8 cellular contexts compared by ENCODE assay signal in the genomic region with DNA sequence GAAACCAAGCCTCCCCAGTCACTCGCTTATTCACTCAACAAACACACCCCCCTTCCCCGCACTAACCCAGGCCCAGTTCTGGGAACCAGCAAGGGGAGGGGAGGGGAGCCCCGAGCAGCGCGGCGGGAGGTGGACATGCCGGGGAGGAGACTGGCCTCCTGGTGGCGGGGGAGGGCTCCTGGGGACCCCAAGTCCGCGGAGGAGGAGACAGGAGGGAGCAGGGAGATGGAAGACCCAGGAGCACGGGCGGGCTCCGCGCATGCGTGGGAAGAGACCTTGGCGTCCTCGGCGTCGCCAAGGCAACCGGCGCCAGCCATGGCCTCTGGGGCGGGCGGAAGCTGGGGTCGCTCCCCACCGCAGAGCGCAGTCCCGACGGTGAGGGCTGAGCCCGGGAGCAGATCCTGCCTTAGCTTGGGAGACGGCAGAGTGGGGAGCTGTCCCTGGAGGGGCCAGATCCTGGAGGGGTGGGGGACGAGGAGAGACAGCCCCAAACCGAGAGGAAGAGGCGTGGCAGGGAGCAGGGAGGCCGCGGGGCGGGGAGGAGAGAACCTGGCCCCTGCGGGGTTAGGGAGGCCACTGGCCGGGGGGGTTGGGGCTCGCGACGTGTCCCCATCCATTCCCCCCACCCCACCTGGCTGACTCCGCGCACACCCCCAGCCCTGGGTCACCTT. TPM values are rescaled to one million over a fixed set of nuclear protein-coding genes. Genes with fewer than 3 reads are reported as not detected.
DNase-seq lines count a peak whose midpoint lies in the region; ATAC-seq and TF ChIP-seq lines count a peak whose summit lies in the region.

Gene PRR29, plus strand, starts transcription at position 302 of the 671 bp plus-strand sequence. Its CDS starts 14 bp downstream, at position 316.

- H3K27me3 Mint-ChIP-seq in Caco-2 (ENCODE audit: insufficient read depth, unreplicated experiment), result peaks cover 9% of the 10 kb centered on the region
- H3K27me3 Mint-ChIP-seq in activated CD8-positive, alpha-beta T cell treated with anti-CD3 and anti-CD28 coated beads for 36 hours, result no peaks in the 10 kb centered on the region

- BruUV-seq in Caco-2 (replicated peaks; lab: Mats Ljungman, UMichigan), result no TSS peak

- intact Hi-C loops in Caco-2 (cut with micrococcal nuclease; ENCODE audit: unreplicated experiment), result no loop called here
- intact Hi-C loops in activated CD8-positive, alpha-beta T cell treated with anti-CD3 and anti-CD28 coated beads for 36 hours (cut with micrococcal nuclease), result no loop called here

- H3K27ac Mint-ChIP-seq in Caco-2 (ENCODE audit: unreplicated experiment), result no peak within 1 kb of the TSS
- H3K27ac Mint-ChIP-seq in activated CD8-positive, alpha-beta T cell treated with anti-CD3 and anti-CD28 coated beads for 36 hours, result peak within 1 kb of the TSS; percentile 67

- H3K36me3 ChIP-seq in Caco-2 (ENCODE audit: control insufficient read depth, insufficient read depth, low read length), result no peaks in the 10 kb centered on the region

- peaks cover 5% of the 10 kb centered on the region; the same call in 1 of the 2 replicates for H3K4me1 ChIP-seq in Caco-2

- no peaks in the 10 kb centered on the region for H3K4me1 Mint-ChIP-seq in Caco-2 (ENCODE audit: low read depth, unreplicated experiment)
- peaks cover 29% of the 10 kb centered on the region for H3K4me1 Mint-ChIP-seq in activated CD8-positive, alpha-beta T cell treated with anti-CD3 and anti-CD28 coated beads for 36 hours (ENCODE audit: low read depth)

- peak within 1 kb of the TSS; percentile 74 for H3K4me3 ChIP-seq in Caco-2 (ENCODE audit: low read depth, low read length)

- ATAC-seq in activated CD8-positive, alpha-beta T cell treated with anti-CD3 and anti-CD28 coated beads for 36 hours, result peak; percentile 73
- ATAC-seq in HG03139 (IDR thresholded peaks at IDR 0.05; ENCODE audit: unreplicated experiment), result no peak

- peak within 1 kb of the TSS; percentile 84 for H3K4me3 Mint-ChIP-seq in Caco-2 (ENCODE audit: unreplicated experiment)
- peak within 1 kb of the TSS; percentile 83 for H3K4me3 Mint-ChIP-seq in activated CD8-positive, alpha-beta T cell treated with anti-CD3 and anti-CD28 coated beads for 36 hours

- CTCF ChIA-PET in Caco-2 (lab: Charles Lee), result no interaction called here
- CTCF ChIA-PET in HEK293T (lab: Yijun Ruan, JAX), result no interaction called here
- CTCF ChIA-PET in activated CD8-positive, alpha-beta T cell treated with anti-CD3 and anti-CD28 coated beads for 36 hours (lab: Charles Lee), result interaction anchor here (1.3 to 2.5 kb wide), 5 partner anchors 19 to 79 kb away, joined by 6 to 9 read pairs (median 6); no protein-coding TSS in a partner anchor

- POLR2A ChIA-PET in Caco-2 (lab: Charles Lee) (no interaction called here), HEK293T (lab: Yijun Ruan, JAX) (no interaction called here)
- POLR2A ChIA-PET in activated CD8-positive, alpha-beta T cell treated with anti-CD3 and anti-CD28 coated beads for 36 hours (lab: Charles Lee), result interaction anchor here (0.8 to 2.3 kb wide), 8 partner anchors 13 to 149 kb away, joined by 3 to 6 read pairs (median 3); partner anchors contain the start of gene ICAM2

- no peak for TF ChIP-seq CTCF in Caco-2 (IDR thresholded peaks at IDR 0.05; ENCODE audit: insufficient read depth in 1 of 2, low read depth in 1 of 2, low read length in 1 of 2, severe bottlenecking in 1 of 2, unreplicated experiment in 1 of 2)
- TF ChIP-seq CTCF in activated CD8-positive, alpha-beta T cell treated with anti-CD3 and anti-CD28 coated beads for 36 hours (IDR thresholded peaks at IDR 0.05), result no peak

- peak; percentile 77 to 83 for DNase-seq in Caco-2
- DNase-seq in HEK293T (ENCODE audit: extremely low spot score), result peak; percentile 89
- DNase-seq in NCI-H345 treated with DMSO at 0.1 percent for 48 hours (lab: John Stamatoyannopoulos, UW; ENCODE audit: unreplicated experiment), result peak; percentile 76
- peak; percentile 80 for DNase-seq in activated CD8-positive, alpha-beta T cell treated with anti-CD3 and anti-CD28 coated beads for 36 hours
- peak; percentile 67 for DNase-seq in effector CD8-positive, alpha-beta T cell (lab: John Stamatoyannopoulos, UW)
- peak; percentile 92 for DNase-seq in mesenteric fat pad (ENCODE audit: low spot score)
- peak; percentile 53 for DNase-seq in stimulated activated CD8-positive, alpha-beta memory T cell treated with anti-CD3 and anti-CD28 coated beads, Interleukin-15, amount 100 ng/mL, for 24 hours (ENCODE audit: low read depth)

- H3K9me3 Mint-ChIP-seq in Caco-2 (ENCODE audit: unreplicated experiment), result no peaks in the 10 kb centered on the region
- H3K9me3 Mint-ChIP-seq in activated CD8-positive, alpha-beta T cell treated with anti-CD3 and anti-CD28 coated beads for 36 hours, result no peaks in the 10 kb centered on the region

- no peaks in the 10 kb centered on the region for H3K27me3 ChIP-seq in Caco-2 (replicated peaks; ENCODE audit: control insufficient read depth, insufficient read depth, low read length)

- H3K36me3 Mint-ChIP-seq in Caco-2 (ENCODE audit: insufficient read depth, unreplicated experiment), result no peaks in the 10 kb centered on the region
- H3K36me3 Mint-ChIP-seq in activated CD8-positive, alpha-beta T cell treated with anti-CD3 and anti-CD28 coated beads for 36 hours (ENCODE audit: low read depth), result no peaks in the 10 kb centered on the region

- H3K9me3 ChIP-seq in Caco-2, result no peaks in the 10 kb centered on the region

TF ChIP-seq in HEK293T, 16 proteins besides CTCF, POLR2A, EP300 and RAD21:
- no peak for TF ChIP-seq BHLHE40 (IDR thresholded peaks at IDR 0.05; ENCODE audit: borderline replicate concordance)

RNA-seq across cellular contexts. Expression of gene PRR29, which starts in this region (rescaled TPM):
- total RNA-seq in Caco-2 (2022) (not detected in 2 replicates), mesenteric fat pad (0.90 TPM)
- total RNA-seq in activated CD8-positive, alpha-beta T cell treated with anti-CD3 and anti-CD28 coated beads for 36 hours, result 1 to 10 TPM in 1 of 2 experiments, under 1 TPM in 1; 0.74 to 2.5 TPM

Comparison
In these comparisons a context has a peak if more than half of its experiments do, and no peak if none do; other contexts are left out.
1. Peak in DNase-seq and H3K4me3 ChIP-seq in Caco-2; RNA of the gene not detected or under 1 TPM.
2. Peak in DNase-seq in mesenteric fat pad; RNA of the gene not detected or under 1 TPM.